ENCODE assay signal across 9 cellular contexts in genomic region chr15:78302579-78302978, GRCh38. TPM values are rescaled to one million over a fixed set of nuclear protein-coding genes. Genes with fewer than 3 reads are reported as not detected.
A peak's percentile ranks its signal among the peaks of the same experiment; 100 is the strongest.
DNase-seq lines count a peak whose midpoint lies in the region; ATAC-seq and TF ChIP-seq lines count a peak whose summit lies in the region.
"Had no signal": no experiment of that assay in that cellular context is flagged by ENCODE, and none has a peak within 500 bp of the region (broad histone marks: within the 10 kb centered on the region; RNA-seq: fewer than 3 reads in every experiment).

No MANE protein-coding gene starts in this region.

- H4K20me1 ChIP-seq in H9 (ENCODE audit: control insufficient read depth, insufficient read depth, insufficient read length) = no peaks in the 10 kb centered on the region

- H4K91ac ChIP-seq in H9 (ENCODE audit: insufficient read length, low read depth, low read length) = no peak overlapping the region

- H2AK5ac ChIP-seq in H9 (ENCODE audit: insufficient read length, low read length) = no peak overlapping the region

- H3K4me1 ChIP-seq in SJCRH30 (peaks cover 27% of the 10 kb centered on the region), H9 (ENCODE audit: insufficient read depth, low read length) (no peaks in the 10 kb centered on the region)

- H3K23ac ChIP-seq in H9 (ENCODE audit: insufficient read length, low read depth, low read length) = no peak overlapping the region

- H4K8ac ChIP-seq in H9 (replicated peaks; ENCODE audit: insufficient read length, low read depth, low read length) = no peak overlapping the region

- H3K14ac ChIP-seq in H9 (ENCODE audit: insufficient read depth, low read length) = no peak overlapping the region

- intact Hi-C loops in activated CD8-positive, alpha-beta T cell treated with anti-CD3 and anti-CD28 coated beads for 36 hours (cut with micrococcal nuclease) = no loop called here

- H3K4me2 ChIP-seq in H9 (ENCODE audit: insufficient read depth, insufficient read length, low read length) = no peak overlapping the region

- H2BK12ac ChIP-seq in H9 (ENCODE audit: insufficient read length, low read depth, low read length) = no peak overlapping the region

- no peaks in the 10 kb centered on the region for H3K36me3 ChIP-seq in SJCRH30

- H2AFZ ChIP-seq in H9 (ENCODE audit: low read length) = no peak overlapping the region

- no peak overlapping the region for H2BK20ac ChIP-seq in H9 (ENCODE audit: low read depth, low read length, poor library complexity, severe bottlenecking)

- H3T11ph ChIP-seq in H9 (ENCODE audit: low read length) = no peak overlapping the region

- no peak overlapping the region for H2BK5ac ChIP-seq in H9 (ENCODE audit: insufficient read length, low read length)

- POLR2A ChIA-PET in activated CD8-positive, alpha-beta T cell treated with anti-CD3 and anti-CD28 coated beads for 36 hours (lab: Charles Lee) = interaction anchor here (4.8 kb wide), 1 partner anchor 135 kb away, joined by 32 read pairs; the partner anchor contains the start of gene IREB2

- no peaks in the 10 kb centered on the region for H3K9me3 ChIP-seq in SJCRH30 (replicated peaks)
- no peaks in the 10 kb centered on the region for H3K9me3 ChIP-seq in H9 (ENCODE audit: control insufficient read depth, low read depth, low read length)

- H3K4me3 ChIP-seq in SJCRH30 (no peak overlapping the region), fibroblast of pulmonary artery (replicated peaks; ENCODE audit: low read depth, low read length) (no peak overlapping the region)

- no peak overlapping the region for H3K9ac ChIP-seq in H9 (ENCODE audit: extremely low read depth, insufficient read length, low read length)

- no peak overlapping the region for H4K5ac ChIP-seq in H9 (ENCODE audit: insufficient read length, low read depth, low read length)

- TF ChIP-seq CTCF in GM20000 (IDR thresholded peaks at IDR 0.05; ENCODE audit: extremely low read depth, missing control alignments) = no peak
- TF ChIP-seq CTCF in fibroblast of pulmonary artery (IDR thresholded peaks at IDR 0.05; ENCODE audit: low read length, missing control alignments) = no peak
- TF ChIP-seq CTCF in H9 (conservative IDR thresholded peaks at IDR 0.05) = no peak
- no peak for TF ChIP-seq CTCF in activated CD8-positive, alpha-beta T cell treated with anti-CD3 and anti-CD28 coated beads for 36 hours (IDR thresholded peaks at IDR 0.05)

- CTCF ChIA-PET in activated CD8-positive, alpha-beta T cell treated with anti-CD3 and anti-CD28 coated beads for 36 hours (lab: Charles Lee) = interaction anchor here (1.6 kb wide), 1 partner anchor 15 kb away, joined by 4 read pairs; no protein-coding TSS in a partner anchor

- no peak for ATAC-seq in activated CD8-positive, alpha-beta T cell treated with anti-CD3 and anti-CD28 coated beads for 36 hours

- DNase-seq in ACHN (peak; percentile 29), GM20000 (ENCODE audit: low spot score) (peak; percentile 31), SJCRH30 (peak; percentile 51 to 59), fibroblast of pulmonary artery (ENCODE audit: low read depth) (peak; percentile 59), H9 (no peak), pons (ENCODE audit: low spot score) (no peak)
- no peak for DNase-seq in activated CD4-positive, alpha-beta T cell treated with anti-CD3 and anti-CD28 coated beads for 1 hour
- DNase-seq in activated CD8-positive, alpha-beta T cell treated with anti-CD3 and anti-CD28 coated beads for 36 hours = no peak

- H3K4ac ChIP-seq in H9 (ENCODE audit: low read depth, low read length) = no peak overlapping the region

- peaks cover 6% of the 10 kb centered on the region for H3K23me2 ChIP-seq in H9 (ENCODE audit: insufficient read length, low read depth, low read length, poor library complexity, severe bottlenecking)

- H3K18ac ChIP-seq in H9 (ENCODE audit: insufficient read length, low read depth, low read length) = no peak overlapping the region

- H3K9me3 Mint-ChIP-seq in H9 = no peaks in the 10 kb centered on the region
- no peaks in the 10 kb centered on the region for H3K9me3 Mint-ChIP-seq in activated CD8-positive, alpha-beta T cell treated with anti-CD3 and anti-CD28 coated beads for 36 hours

- WGBS in H9 (ENCODE audit: extremely low coverage, insufficient read length, low lambda C conversion rate) = no CpG with 5 or more reads among the region's 2 CpGs

- peaks cover 5% of the 10 kb centered on the region; the same call in 1 of the 2 replicates for H3K79me2 ChIP-seq in H9 (ENCODE audit: insufficient read depth, low read length)

- H2BK15ac ChIP-seq in H9 (ENCODE audit: low read depth, low read length) = no peak overlapping the region

- H3K27ac ChIP-seq in SJCRH30 = no peak overlapping the region
- no peak overlapping the region for H3K27ac ChIP-seq in H9 (ENCODE audit: insufficient read length, low read depth, low read length)

- peaks cover 18% of the 10 kb centered on the region for H3K27me3 Mint-ChIP-seq in H9 (ENCODE audit: low read depth)
- H3K27me3 Mint-ChIP-seq in activated CD8-positive, alpha-beta T cell treated with anti-CD3 and anti-CD28 coated beads for 36 hours = no peaks in the 10 kb centered on the region

- no peak overlapping the region for H3K27ac Mint-ChIP-seq in H9
- H3K27ac Mint-ChIP-seq in activated CD8-positive, alpha-beta T cell treated with anti-CD3 and anti-CD28 coated beads for 36 hours = no peak overlapping the region

- H3K4me3 Mint-ChIP-seq in H9 = no peak overlapping the region
- no peak overlapping the region for H3K4me3 Mint-ChIP-seq in activated CD8-positive, alpha-beta T cell treated with anti-CD3 and anti-CD28 coated beads for 36 hours

- in situ Hi-C loops in ACHN (cut with HindIII; ENCODE audit: low pct_ligation_motif_present, low pct_unique_long_range_greater_than_20kb, low sequenced_read_pairs) = no loop called here

- H3K27me3 ChIP-seq in SJCRH30 (no peaks in the 10 kb centered on the region), H9 (ENCODE audit: insufficient read depth, low read length) (no peaks in the 10 kb centered on the region)

- H3K36me3 Mint-ChIP-seq in H9 (ENCODE audit: insufficient read depth in 1 of 3, low read depth in 3 of 3) = no peaks in the 10 kb centered on the region; a peak in 1 of 7 replicates
- no peaks in the 10 kb centered on the region for H3K36me3 Mint-ChIP-seq in activated CD8-positive, alpha-beta T cell treated with anti-CD3 and anti-CD28 coated beads for 36 hours (ENCODE audit: low read depth)

- no peak overlapping the region for H3K56ac ChIP-seq in H9 (ENCODE audit: insufficient read length, low read depth, low read length)

- H2BK120ac ChIP-seq in H9 (ENCODE audit: low read depth, low read length, poor library complexity, severe bottlenecking) = no peak overlapping the region

- H3K4me1 Mint-ChIP-seq in H9 = peaks cover 8 to 20% of the 10 kb centered on the region in 2 experiments
- peaks cover 20% of the 10 kb centered on the region for H3K4me1 Mint-ChIP-seq in activated CD8-positive, alpha-beta T cell treated with anti-CD3 and anti-CD28 coated beads for 36 hours (ENCODE audit: low read depth)

- no peaks in the 10 kb centered on the region for H3K79me1 ChIP-seq in H9 (ENCODE audit: insufficient read depth, low read depth, low read length, poor library complexity, severe bottlenecking)

RNA-seq across cellular contexts. Expression of gene SKIC8, which starts 3.2 kb away (rescaled TPM):
- total RNA-seq in SJCRH30 (2014; rRNA removed; shearing (Covaris generic)) = 60.5 and 69.8 TPM in 2 replicates
- 43.8 and 45.6 TPM in 2 replicates for total RNA-seq in H9 (2021)
- 10 to 100 TPM; 63.0 to 64.5 TPM for total RNA-seq in activated CD8-positive, alpha-beta T cell treated with anti-CD3 and anti-CD28 coated beads for 36 hours

RNA-seq across cellular contexts. Expression of gene CRABP1, which starts 37.6 kb away (rescaled TPM):
- total RNA-seq in SJCRH30 (2014; rRNA removed; shearing (Covaris generic)) = not detected in 2 replicates
- total RNA-seq in H9 (2021) = 93.0 and 93.1 TPM in 2 replicates
- under 1 TPM in 1 of 2 experiments, not detected in 1; 0.36 TPM for total RNA-seq in activated CD8-positive, alpha-beta T cell treated with anti-CD3 and anti-CD28 coated beads for 36 hours
- total RNA-seq: endothelial cell of umbilical vein had no signal

RNA-seq across cellular contexts. Expression of gene DNAJA4, which starts 38.2 kb away (rescaled TPM):
- 0.15 TPM in 1 of 2 replicates, not detected in the other for total RNA-seq in SJCRH30 (2014; rRNA removed; shearing (Covaris generic))
- 0.13 and 0.35 TPM in 2 replicates for total RNA-seq in H9 (2021)
- total RNA-seq in activated CD8-positive, alpha-beta T cell treated with anti-CD3 and anti-CD28 coated beads for 36 hours = 10 to 100 TPM; 38.1 to 38.8 TPM

Comparison
In these comparisons a context has a peak if more than half of its experiments do, and no peak if none do; other contexts are left out.
1. DNase-seq: peak in ACHN (single experiment), GM20000 (single experiment), SJCRH30 (2 of 2) and fibroblast of pulmonary artery (single experiment); none in activated CD4-positive, alpha-beta T cell treated with anti-CD3 and anti-CD28 coated beads for 1 hour (single experiment), H9 (single experiment), activated CD8-positive, alpha-beta T cell treated with anti-CD3 and anti-CD28 coated beads for 36 hours (single experiment) and pons (single experiment).
2. RNA of gene CRABP1, which starts 37.6 kb away (total RNA-seq): 93.0 to 93.1 TPM in H9; 0.36 TPM in activated CD8-positive, alpha-beta T cell treated with anti-CD3 and anti-CD28 coated beads for 36 hours and not detected in SJCRH30; every median in the first group is over 10 times any median in the second.
3. RNA of gene DNAJA4, which starts 38.2 kb away (total RNA-seq): 38.1 to 38.8 TPM in activated CD8-positive, alpha-beta T cell treated with anti-CD3 and anti-CD28 coated beads for 36 hours; 0.13 to 0.35 TPM in H9 and 0.15 TPM in SJCRH30; every median in the first group is over 10 times any median in the second.